ENCODE assay signal across 24 cellular contexts in the genomic region with DNA sequence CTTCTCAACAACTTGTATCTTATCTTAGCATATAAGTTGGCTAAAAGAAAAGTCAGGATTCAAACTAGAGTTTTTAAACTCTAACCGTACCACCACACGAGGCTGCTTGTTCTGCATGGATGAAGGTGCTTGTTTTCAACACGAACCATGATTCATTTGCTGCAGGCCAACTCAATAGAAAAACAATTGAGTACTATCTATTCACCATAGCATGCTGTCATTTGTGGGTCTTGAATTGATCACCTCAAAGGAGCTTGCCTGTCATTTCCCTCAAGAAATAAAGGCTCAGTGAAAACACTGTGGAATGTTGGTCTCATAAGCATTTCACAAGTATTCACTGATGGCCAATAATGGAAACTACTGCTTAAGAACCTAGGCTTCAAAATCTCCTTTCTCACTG. TPM values are rescaled to one million over a fixed set of nuclear protein-coding genes. Genes with fewer than 3 reads are reported as not detected.
"Had no signal": no experiment of that assay in that cellular context is flagged by ENCODE, and none has a peak within 500 bp of the region (broad histone marks: within the 10 kb centered on the region; RNA-seq: fewer than 3 reads in every experiment).

No MANE protein-coding gene starts in this region.

- H3K4me3 ChIP-seq: colonic mucosa, esophagus muscularis mucosa, gastroesophageal sphincter, heart left ventricle, lower lobe of right lung, mucosa of descending colon had no signal

- DNase-seq: colonic mucosa; cortex of kidney; effector CD8-positive, alpha-beta T cell; effector memory CD8-positive, alpha-beta T cell; endodermal cell; foreskin keratinocyte; heart left ventricle; hippocampal formation; left colon; left ventricle myocardium superior; lower lobe of right lung; mesenchymal stem cell; mucosa of descending colon; naive B cell had no signal

- H3K27me3 Mint-ChIP-seq: dendritic cell treated with granulocyte-macrophage colony-stimulating factor and Interleukin-4, amounts not matched to agents 40 ng/mL and 50 ng/mL, for 4 days; effector memory CD8-positive, alpha-beta T cell; naive B cell had no signal

- H3K4me3 Mint-ChIP-seq: dendritic cell treated with granulocyte-macrophage colony-stimulating factor and Interleukin-4, amounts not matched to agents 40 ng/mL and 50 ng/mL, for 4 days; effector memory CD8-positive, alpha-beta T cell; endodermal cell; mesothelial cell of epicardium; naive B cell had no signal

- H3K9me3 ChIP-seq: colonic mucosa, esophagus muscularis mucosa, lower lobe of right lung, mucosa of descending colon had no signal

- H3K27ac Mint-ChIP-seq: dendritic cell treated with granulocyte-macrophage colony-stimulating factor and Interleukin-4, amounts not matched to agents 40 ng/mL and 50 ng/mL, for 4 days; effector memory CD8-positive, alpha-beta T cell; endodermal cell; mesothelial cell of epicardium; naive B cell had no signal

- H3K4me1 ChIP-seq: colonic mucosa, esophagus muscularis mucosa, foreskin keratinocyte, gastroesophageal sphincter, heart left ventricle, lower lobe of right lung had no signal

- H3K36me3 ChIP-seq: colonic mucosa, esophagus muscularis mucosa, gastroesophageal sphincter, heart left ventricle, lower lobe of right lung had no signal

- H3K4me1 Mint-ChIP-seq: mesothelial cell of epicardium, naive B cell had no signal

- H3K27me3 ChIP-seq: colonic mucosa, esophagus muscularis mucosa, foreskin keratinocyte, gastroesophageal sphincter had no signal

- ATAC-seq: effector memory CD8-positive, alpha-beta T cell; foreskin keratinocyte; gastroesophageal sphincter; heart left ventricle; left colon; left lobe of liver; left ventricle myocardium superior; lower lobe of right lung; mucosa of descending colon had no signal

- H3K27ac ChIP-seq: colonic mucosa, epithelial cell of prostate, esophagus muscularis mucosa, foreskin keratinocyte, gastroesophageal sphincter, heart left ventricle, lower lobe of right lung had no signal

- H3K36me3 Mint-ChIP-seq: mesothelial cell of epicardium, naive B cell had no signal

RNA-seq across cellular contexts. Expression of a gene that starts 21.0 kb away (rescaled TPM):
- total RNA-seq: dermis microvascular lymphatic vessel endothelial cell, kidney epithelial cell, left lobe of liver, lung microvascular endothelial cell had no signal
- polyA plus RNA-seq: keratinocyte had no signal
